Comparison of ENCODE assay signal across 1 cellular context in the genomic region with DNA sequence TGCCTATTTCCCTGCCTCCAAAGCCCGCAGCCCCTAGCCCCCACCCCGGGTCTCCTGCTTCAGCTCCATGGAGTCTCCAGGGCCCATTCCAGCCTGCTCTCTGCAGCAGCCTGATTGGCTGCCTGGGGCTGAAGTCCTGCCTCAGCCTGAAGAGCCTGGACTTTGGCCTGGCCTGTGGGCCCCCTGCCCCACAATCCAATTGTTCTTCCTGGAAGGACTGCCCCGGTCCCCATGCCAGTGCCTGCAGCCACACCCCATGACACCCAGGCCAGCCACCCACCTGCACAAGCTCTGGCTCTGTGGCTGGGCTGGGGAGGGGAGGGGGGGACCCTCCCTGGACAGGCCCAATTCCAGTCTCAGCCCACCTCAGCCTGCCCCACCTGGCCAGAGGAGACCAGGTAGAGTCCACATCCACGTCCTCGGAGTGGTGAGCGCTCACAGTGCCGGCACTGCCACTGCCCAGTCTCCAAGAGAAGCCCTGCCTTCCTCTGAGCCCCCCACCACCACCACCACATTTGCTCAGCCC.
TF ChIP-seq lines count a peak whose summit lies in the region.

No MANE protein-coding gene starts in this region.

TF ChIP-seq in HepG2, 621 proteins besides CTCF, POLR2A, EP300 and RAD21 (continued from another document and continues in another):
- TF ChIP-seq STAT6 (CRISPR knock-in tag; IDR thresholded peaks at IDR 0.05; ENCODE audit: borderline replicate concordance) (no peak), FOXP4 (CRISPR knock-in tag; IDR thresholded peaks at IDR 0.05) (peak; percentile 42; the same call in 1 of the 2 replicates), TBL1XR1 (IDR thresholded peaks at IDR 0.05; ENCODE audit: borderline replicate concordance, low read length, partially characterized antibody) (no peak), HNF4A (CRISPR knock-in tag; IDR thresholded peaks at IDR 0.05) (peak; percentile 100), ZNF773 (CRISPR knock-in tag; IDR thresholded peaks at IDR 0.05; ENCODE audit: borderline replicate concordance) (no peak; the same call in 1 of the 2 replicates), ZFP1 (CRISPR knock-in tag; IDR thresholded peaks at IDR 0.05) (peak; percentile 66; the same call in 1 of the 2 replicates), SP2 (CRISPR knock-in tag; IDR thresholded peaks at IDR 0.05) (0 out of 2 replicates have a peak, but pooled peaks have one; percentile 31), NFATC3 (CRISPR knock-in tag; IDR thresholded peaks at IDR 0.05) (no peak), ZNF639 (CRISPR knock-in tag; conservative IDR thresholded peaks at IDR 0.05) (no peak; the same call in 1 of the 2 replicates), KLF16 (CRISPR knock-in tag; IDR thresholded peaks at IDR 0.05) (peak in 1 of 2 experiments; percentile 74; a peak in 2 of 4 replicates), ZNF24 (IDR thresholded peaks at IDR 0.05) (no peak), ZBTB40 (IDR thresholded peaks at IDR 0.05) (no peak), ZBTB40 (CRISPR knock-in tag; IDR thresholded peaks at IDR 0.05) (peak; percentile 78), ZNF75D (CRISPR knock-in tag; IDR thresholded peaks at IDR 0.05; ENCODE audit: borderline replicate concordance) (no peak), ZNF484 (CRISPR knock-in tag; IDR thresholded peaks at IDR 0.05; ENCODE audit: borderline replicate concordance, low read depth) (no peak), RFX5 (IDR thresholded peaks at IDR 0.05; ENCODE audit: low read depth, low read length) (no peak; the same call in 1 of the 2 replicates), ZBTB38 (CRISPR knock-in tag; IDR thresholded peaks at IDR 0.05) (no peak; the same call in 1 of the 2 replicates), POLR2AphosphoS5 (IDR thresholded peaks at IDR 0.05; ENCODE audit: low read depth, low read length) (no peak; the same call in none of the 2 replicates), TRIM22 (IDR thresholded peaks at IDR 0.05) (no peak), NR2F2 (IDR thresholded peaks at IDR 0.05; ENCODE audit: borderline replicate concordance, low read depth) (no peak), AHR (CRISPR knock-in tag; IDR thresholded peaks at IDR 0.05) (no peak; the same call in 1 of the 2 replicates), ARNTL (CRISPR knock-in tag; IDR thresholded peaks at IDR 0.05) (no peak), ZNF576 (CRISPR knock-in tag; IDR thresholded peaks at IDR 0.05) (no peak), TBX3 (IDR thresholded peaks at IDR 0.05; ENCODE audit: borderline replicate concordance) (no peak)
- TF ChIP-seq, protein P1, sequence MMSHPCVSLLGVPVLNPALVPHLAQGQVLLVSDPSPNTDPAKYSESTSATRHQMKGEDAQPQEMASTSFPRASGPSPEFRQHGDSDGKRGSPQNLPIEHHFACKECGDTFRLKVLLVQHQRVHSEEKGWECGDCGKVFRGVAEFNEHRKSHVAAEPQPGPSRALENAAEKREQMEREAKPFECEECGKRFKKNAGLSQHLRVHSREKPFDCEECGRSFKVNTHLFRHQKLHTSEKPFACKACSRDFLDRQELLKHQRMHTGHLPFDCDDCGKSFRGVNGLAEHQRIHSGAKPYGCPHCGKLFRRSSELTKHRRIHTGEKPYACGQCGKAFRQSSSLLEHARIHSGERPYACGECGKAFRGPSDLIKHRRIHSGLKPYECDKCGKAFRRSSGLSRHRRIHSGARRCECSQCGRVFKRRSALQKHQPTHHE (CRISPR knock-in tag; IDR thresholded peaks at IDR 0.05; ENCODE audit: borderline replicate concordance), result peak; percentile 55
- TF ChIP-seq, protein P2, sequence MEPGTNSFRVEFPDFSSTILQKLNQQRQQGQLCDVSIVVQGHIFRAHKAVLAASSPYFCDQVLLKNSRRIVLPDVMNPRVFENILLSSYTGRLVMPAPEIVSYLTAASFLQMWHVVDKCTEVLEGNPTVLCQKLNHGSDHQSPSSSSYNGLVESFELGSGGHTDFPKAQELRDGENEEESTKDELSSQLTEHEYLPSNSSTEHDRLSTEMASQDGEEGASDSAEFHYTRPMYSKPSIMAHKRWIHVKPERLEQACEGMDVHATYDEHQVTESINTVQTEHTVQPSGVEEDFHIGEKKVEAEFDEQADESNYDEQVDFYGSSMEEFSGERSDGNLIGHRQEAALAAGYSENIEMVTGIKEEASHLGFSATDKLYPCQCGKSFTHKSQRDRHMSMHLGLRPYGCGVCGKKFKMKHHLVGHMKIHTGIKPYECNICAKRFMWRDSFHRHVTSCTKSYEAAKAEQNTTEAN (CRISPR knock-in tag; conservative IDR thresholded peaks at IDR 0.05), result peak; percentile 37
- TF ChIP-seq, protein P3, sequence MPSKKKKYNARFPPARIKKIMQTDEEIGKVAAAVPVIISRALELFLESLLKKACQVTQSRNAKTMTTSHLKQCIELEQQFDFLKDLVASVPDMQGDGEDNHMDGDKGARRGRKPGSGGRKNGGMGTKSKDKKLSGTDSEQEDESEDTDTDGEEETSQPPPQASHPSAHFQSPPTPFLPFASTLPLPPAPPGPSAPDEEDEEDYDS (CRISPR knock-in tag; IDR thresholded peaks at IDR 0.05), result peak; percentile 85
- TF ChIP-seq, protein P4, sequence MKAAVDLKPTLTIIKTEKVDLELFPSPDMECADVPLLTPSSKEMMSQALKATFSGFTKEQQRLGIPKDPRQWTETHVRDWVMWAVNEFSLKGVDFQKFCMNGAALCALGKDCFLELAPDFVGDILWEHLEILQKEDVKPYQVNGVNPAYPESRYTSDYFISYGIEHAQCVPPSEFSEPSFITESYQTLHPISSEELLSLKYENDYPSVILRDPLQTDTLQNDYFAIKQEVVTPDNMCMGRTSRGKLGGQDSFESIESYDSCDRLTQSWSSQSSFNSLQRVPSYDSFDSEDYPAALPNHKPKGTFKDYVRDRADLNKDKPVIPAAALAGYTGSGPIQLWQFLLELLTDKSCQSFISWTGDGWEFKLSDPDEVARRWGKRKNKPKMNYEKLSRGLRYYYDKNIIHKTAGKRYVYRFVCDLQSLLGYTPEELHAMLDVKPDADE (CRISPR knock-in tag; IDR thresholded peaks at IDR 0.05), result no peak
